ENCODE assay signal across 8 cellular contexts in the genomic region with DNA sequence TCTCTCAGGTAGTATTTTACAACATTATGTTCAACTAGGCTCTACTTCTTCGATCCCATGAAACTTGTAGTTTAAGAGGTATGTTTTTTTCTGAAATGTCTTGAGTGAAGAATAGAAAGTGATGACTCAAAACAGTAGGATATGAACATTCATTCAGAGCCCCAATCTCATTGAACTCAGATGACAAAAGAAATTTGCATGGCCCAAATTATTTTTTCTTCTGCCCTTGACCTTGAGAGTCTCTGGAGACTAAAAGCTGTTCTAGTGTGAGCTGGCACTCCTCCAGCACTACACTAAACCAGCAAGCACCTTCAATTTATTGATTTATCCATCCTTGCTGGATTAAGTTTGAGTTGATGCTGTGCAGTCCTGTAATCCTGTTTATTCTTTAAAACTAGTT. TPM values are rescaled to one million over a fixed set of nuclear protein-coding genes. Genes with fewer than 3 reads are reported as not detected.
DNase-seq lines count a peak whose midpoint lies in the region; ATAC-seq and TF ChIP-seq lines count a peak whose summit lies in the region.

No MANE protein-coding gene starts in this region.

- no peaks in the 10 kb centered on the region for H3K27me3 ChIP-seq in BJ (ENCODE audit: control insufficient read depth, insufficient read depth, low read length)

- no peak for DNase-seq in BJ (ENCODE audit: low read depth)
- DNase-seq in NCI-H1436 (lab: John Stamatoyannopoulos, UW): peak; percentile 45
- DNase-seq in activated gamma-delta T cell (lab: John Stamatoyannopoulos, UW): no peak
- no peak for DNase-seq in retina

- CTCF ChIA-PET in BJ (lab: Yijun Ruan, JAX): interaction anchor here (0.9 to 1.1 kb wide), 3 partner anchors 8 to 170 kb away, joined by 3 to 4 read pairs (median 3); no protein-coding TSS in a partner anchor

- POLR2A ChIA-PET in BJ (lab: Charles Lee): interaction anchor here (0.7 kb wide), 1 partner anchor 75 kb away, joined by 9 read pairs; no protein-coding TSS in a partner anchor

- ATAC-seq in GM18909 (IDR thresholded peaks at IDR 0.05; ENCODE audit: poor library complexity, unreplicated experiment) (peak; percentile 78), HG02798 (IDR thresholded peaks at IDR 0.05; ENCODE audit: poor library complexity, unreplicated experiment) (peak; percentile 55), HG02571 (IDR thresholded peaks at IDR 0.05; ENCODE audit: unreplicated experiment) (no peak), GM19324 (IDR thresholded peaks at IDR 0.05; ENCODE audit: low FRiP score, unreplicated experiment) (no peak)

- no peaks in the 10 kb centered on the region; the same call in 1 of the 2 replicates for H3K36me3 ChIP-seq in BJ (ENCODE audit: control insufficient read depth, insufficient read depth, low read length)

- no peak for TF ChIP-seq CTCF in BJ (IDR thresholded peaks at IDR 0.05; ENCODE audit: insufficient read depth, low read depth, low read length)

- peak overlapping the region; percentile 23 for H3K4me3 ChIP-seq in BJ (ENCODE audit: low read depth, low read length)

RNA-seq across cellular contexts. Expression of a gene that starts 4.0 kb away (rescaled TPM):
- 38.1 and 38.8 TPM in 2 replicates for polyA plus RNA-seq in BJ (2011; rRNA removed)
- 93.4 and 95.3 TPM in 2 replicates for polyA minus RNA-seq in BJ (2011; rRNA and poly(A)+ RNA removed)

Comparison
In these comparisons a context has a peak if more than half of its experiments do, and no peak if none do; other contexts are left out.
1. ATAC-seq: peak in GM18909 (single experiment) and HG02798 (single experiment); none in HG02571 (single experiment) and GM19324 (single experiment).